9 cellular contexts compared by ENCODE assay signal in genomic region chrX:39859991-39860861, GRCh38.
DNase-seq lines count a peak whose midpoint lies in the region; ATAC-seq, FAIRE-seq and TF ChIP-seq lines count a peak whose summit lies in the region.
"Had no signal": no experiment of that assay in that cellular context is flagged by ENCODE, and none has a peak within 500 bp of the region (broad histone marks: within the 10 kb centered on the region; RNA-seq: fewer than 3 reads in every experiment).

No MANE protein-coding gene starts in this region.

- 0 out of 2 replicates have a peak, but pooled peaks have one; percentile 2 for TF ChIP-seq CTCF in WERI-Rb-1 (IDR thresholded peaks at IDR 0.05; ENCODE audit: low read depth, low read length)
- no peak for TF ChIP-seq CTCF in sigmoid colon (IDR thresholded peaks at IDR 0.05)
- no peak for TF ChIP-seq CTCF in vagina (IDR thresholded peaks at IDR 0.05)

- H3K27ac Mint-ChIP-seq in central memory CD8-positive, alpha-beta T cell (ENCODE audit: low read depth): peak overlapping the region; percentile 47

- TF ChIP-seq EP300 in sigmoid colon (IDR thresholded peaks at IDR 0.05): no peak

- intact Hi-C loops in sigmoid colon (cut with DNase I) (no loop called here), vagina (cut with DNase I) (no loop called here)

- peak overlapping the region; percentile 9 for H3K4me3 Mint-ChIP-seq in central memory CD8-positive, alpha-beta T cell
- H3K4me3 Mint-ChIP-seq: brain had no signal

- peak; percentile 47 for ATAC-seq in central memory CD8-positive, alpha-beta T cell (replicated peaks; ENCODE audit: extremely low read depth, poor library complexity, severe bottlenecking)

- no peaks in the 10 kb centered on the region for H3K27me3 Mint-ChIP-seq in central memory CD8-positive, alpha-beta T cell
- H3K27me3 Mint-ChIP-seq: brain had no signal

- WGBS in sigmoid colon, 2 donors: 43 to 65% methylated on average over 13 of the region's 13 CpGs

- no peaks in the 10 kb centered on the region for H3K9me3 Mint-ChIP-seq in central memory CD8-positive, alpha-beta T cell

- H3K4me1 Mint-ChIP-seq in central memory CD8-positive, alpha-beta T cell: peaks cover 34% of the 10 kb centered on the region

- no peaks in the 10 kb centered on the region for H3K4me1 ChIP-seq in sigmoid colon
- H3K4me1 ChIP-seq in vagina: no peaks in the 10 kb centered on the region

- no peaks in the 10 kb centered on the region for H3K9me3 ChIP-seq in WERI-Rb-1 (ENCODE audit: severe bottlenecking)
- no peaks in the 10 kb centered on the region for H3K9me3 ChIP-seq in sigmoid colon
- H3K9me3 ChIP-seq in vagina: no peaks in the 10 kb centered on the region

- TF ChIP-seq POLR2A in GM12891 (IDR thresholded peaks at IDR 0.05; ENCODE audit: low read depth, low read length): no peak
- TF ChIP-seq POLR2A in sigmoid colon (IDR thresholded peaks at IDR 0.05): no peak
- TF ChIP-seq POLR2A in vagina (IDR thresholded peaks at IDR 0.05): no peak

- H3K27me3 ChIP-seq in WERI-Rb-1 (ENCODE audit: insufficient read depth, low read depth, severe bottlenecking): no peaks in the 10 kb centered on the region
- no peaks in the 10 kb centered on the region for H3K27me3 ChIP-seq in sigmoid colon
- no peaks in the 10 kb centered on the region for H3K27me3 ChIP-seq in vagina

- peaks cover 13% of the 10 kb centered on the region for H3K36me3 Mint-ChIP-seq in central memory CD8-positive, alpha-beta T cell (ENCODE audit: insufficient read depth)
- H3K36me3 Mint-ChIP-seq: brain had no signal

- H3K27ac ChIP-seq in WERI-Rb-1 (peak overlapping the region; percentile 44), sigmoid colon (no peak overlapping the region), vagina (no peak overlapping the region)

- DNase-seq in GM12891 (ENCODE audit: insufficient read length, low spot score) (no peak), GOT3 (lab: John Stamatoyannopoulos, UW) (peak; percentile 11), M059J (ENCODE audit: low read depth) (peak; percentile 94), WERI-Rb-1 (peak; percentile 77), sigmoid colon (peak; percentile 68), foreskin melanocyte (no peak), vagina (ENCODE audit: extremely low spot score in 2 of 2) (no peak)
- DNase-seq in central memory CD8-positive, alpha-beta T cell (ENCODE audit: low spot score in 2 of 2): peak; percentile 29 to 56

- H3K4me3 ChIP-seq in WERI-Rb-1 (ENCODE audit: low read depth, low read length) (no peak overlapping the region), sigmoid colon (no peak overlapping the region), vagina (no peak overlapping the region)

- H3K36me3 ChIP-seq in WERI-Rb-1 (no peaks in the 10 kb centered on the region), sigmoid colon (no peaks in the 10 kb centered on the region), vagina (no peaks in the 10 kb centered on the region)

- FAIRE-seq in GM12891 (lab: Jason Lieb, UNC): peak; percentile 99

TF ChIP-seq in GM12891, 5 proteins besides CTCF, POLR2A, EP300 and RAD21:
- TF ChIP-seq SPI1 (IDR thresholded peaks at IDR 0.05; ENCODE audit: low read depth, low read length): no peak
- no peak for TF ChIP-seq POLR2AphosphoS5 (IDR thresholded peaks at IDR 0.05; ENCODE audit: low read depth, low read length)
- peak; percentile 60 for TF ChIP-seq POU2F2 (IDR thresholded peaks at IDR 0.05; ENCODE audit: low read depth, low read length)
- no peak for TF ChIP-seq PAX5 (IDR thresholded peaks at IDR 0.05; ENCODE audit: insufficient read depth, low read length, severe bottlenecking)
- TF ChIP-seq TAF1 (IDR thresholded peaks at IDR 0.05; ENCODE audit: low read depth, low read length): no peak

Comparison
In these comparisons a context has a peak if more than half of its experiments do, and no peak if none do; other contexts are left out.
1. DNase-seq: peak in GOT3 (single experiment), M059J (single experiment), WERI-Rb-1 (single experiment), central memory CD8-positive, alpha-beta T cell (2 of 2) and sigmoid colon (single experiment); none in GM12891 (single experiment), foreskin melanocyte (single experiment) and vagina (0 of 2).